ENCODE assay signal across 24 cellular contexts in genomic region chr6:138157986-138158638, GRCh38. TPM values are rescaled to one million over a fixed set of nuclear protein-coding genes. Genes with fewer than 3 reads are reported as not detected.
DNase-seq lines count a peak whose midpoint lies in the region; FAIRE-seq and TF ChIP-seq lines count a peak whose summit lies in the region.
"Had no signal": no experiment of that assay in that cellular context is flagged by ENCODE, and none has a peak within 500 bp of the region (broad histone marks: within the 10 kb centered on the region; RNA-seq: fewer than 3 reads in every experiment).

No MANE protein-coding gene starts in this region.

- H3K4me1 ChIP-seq in uterus (no peaks in the 10 kb centered on the region), kidney (ENCODE audit: control insufficient read depth in 1 of 2, insufficient read depth in 1 of 2, low read depth in 1 of 2, low read length in 2 of 2) (peaks cover 0 to 7% of the 10 kb centered on the region in 2 donors)
- H3K4me1 ChIP-seq: prostate gland had no signal

- no peaks in the 10 kb centered on the region for H3K36me3 ChIP-seq in MG63
- H3K36me3 ChIP-seq in uterus, result no peaks in the 10 kb centered on the region
- H3K36me3 ChIP-seq in kidney (ENCODE audit: control insufficient read depth in 1 of 2, insufficient read depth in 2 of 2, low read length in 2 of 2), result no peaks in the 10 kb centered on the region
- H3K36me3 ChIP-seq: left ventricle myocardium inferior, prostate gland, thyroid gland had no signal

- intact Hi-C loops in uterus (cut with DNase I; ENCODE audit: low total_unique reads), result no loop called here
- intact Hi-C loops in kidney (cut with DNase I), result no loop called here

- no peaks in the 10 kb centered on the region for H3K27me3 ChIP-seq in MG63
- H3K27me3 ChIP-seq in uterus, result peaks cover 0 to 7% of the 10 kb centered on the region in 2 donors
- H3K27me3 ChIP-seq: thyroid gland had no signal

- no peaks in the 10 kb centered on the region; the same call in 1 of the 2 replicates for H3K9me3 ChIP-seq in MG63
- no peaks in the 10 kb centered on the region for H3K9me3 ChIP-seq in uterus
- H3K9me3 ChIP-seq in kidney (ENCODE audit: control insufficient read depth in 1 of 2, low read length in 2 of 2), result peaks cover 5 to 6% of the 10 kb centered on the region in 2 donors
- H3K9me3 ChIP-seq: mucosa of descending colon, prostate gland, thyroid gland had no signal

- no peak for FAIRE-seq in kidney (lab: Jason Lieb, UNC)

- no peak overlapping the region for H3K4me3 ChIP-seq in MG63
- no peak overlapping the region for H3K4me3 ChIP-seq in uterus
- H3K4me3 ChIP-seq in kidney (ENCODE audit: low read length in 2 of 2), result no peak overlapping the region
- H3K4me3 ChIP-seq: left ventricle myocardium inferior, mucosa of descending colon, prostate gland, thyroid gland had no signal

- DNase-seq in DMS53 treated with DMSO at 0.1 percent for 48 hours (lab: John Stamatoyannopoulos, UW; ENCODE audit: unreplicated experiment) (peak; percentile 55), MG63 (peak; percentile 3), cerebellar cortex (ENCODE audit: low spot score) (peak; percentile 78), lung microvascular endothelial cell (ENCODE audit: low read depth in 2 of 2) (peak; percentile 29 to 43), uterus (no peak), GM20000 (ENCODE audit: low spot score) (no peak), kidney (no peak)
- DNase-seq in stimulated activated CD4-positive, alpha-beta T cell treated with anti-CD3 and anti-CD28 coated beads, Interleukin-12 subunit alpha, Interleukin-12 subunit beta, amount 100 ng/mL, for 4 hours, result no peak
- DNase-seq: activated B cell treated with CpG ODN at 0.5 μM for 24 hours; activated CD4-positive, alpha-beta T cell treated with anti-CD3 and anti-CD28 coated beads, Interleukin-2, amount 50 U/mL, for 48 hours; activated gamma-delta T cell; activated T-cell treated with anti-CD3 and anti-CD28 coated beads for 4 hours; amniotic stem cell; CD4-positive, CD25-positive, alpha-beta regulatory T cell; DMS79; effector CD4-positive, alpha-beta T cell; H7; left ventricle myocardium inferior; mucosa of descending colon; NCI-H510A treated with DMSO at 0.1 percent for 48 hours; stimulated activated CD4-positive, alpha-beta T cell treated with anti-CD3 and anti-CD28 coated beads, Interleukin-1b, Interleukin-23, amount 100 ng/mL, for 48 hours; T-helper 9 cell had no signal

- no peak for TF ChIP-seq POLR2A in uterus (IDR thresholded peaks at IDR 0.05)

- no peak overlapping the region for H3K27ac ChIP-seq in uterus
- no peak overlapping the region for H3K27ac ChIP-seq in kidney (ENCODE audit: low read depth in 2 of 2, low read length in 2 of 2)
- H3K27ac ChIP-seq: left ventricle myocardium inferior, prostate gland, thyroid gland had no signal

- no peak for TF ChIP-seq CTCF in uterus (IDR thresholded peaks at IDR 0.05)
- TF ChIP-seq CTCF in GM20000 (IDR thresholded peaks at IDR 0.05; ENCODE audit: extremely low read depth, missing control alignments), result no peak
- no peak for TF ChIP-seq CTCF in kidney (IDR thresholded peaks at IDR 0.05; ENCODE audit: borderline replicate concordance, extremely low read depth, insufficient read depth)

- H3K9ac ChIP-seq in kidney (ENCODE audit: low read length in 2 of 2), result no peak overlapping the region

RNA-seq across cellular contexts. Expression of gene ARFGEF3, which starts 3.6 kb away (rescaled TPM):
- 3.7 and 5.1 TPM in 2 replicates for total RNA-seq in MG63 (2014; rRNA removed; shearing (Covaris generic); ENCODE audit: low replicate concordance)
- total RNA-seq in lung microvascular endothelial cell (1.8 and 2.0 TPM in 2 replicates), uterus (1 to 10 TPM in 3 of 4 donors, under 1 TPM in 1; 0.88 to 5.8 (median 2.4) TPM), kidney (7.8 TPM)
- polyA plus RNA-seq in kidney (ENCODE audit: insufficient read depth, low read depth, low replicate concordance), result 1.2 TPM
- total RNA-seq: CD4-positive, CD25-positive, alpha-beta regulatory T cell had no signal
- polyA plus RNA-seq: CD4-positive, CD25-positive, alpha-beta regulatory T cell had no signal

RNA-seq across cellular contexts. Expression of gene PERP, which starts 50.9 kb away (rescaled TPM):
- 38.7 and 43.6 TPM in 2 replicates for total RNA-seq in MG63 (2014; rRNA removed; shearing (Covaris generic); ENCODE audit: low replicate concordance)
- total RNA-seq in lung microvascular endothelial cell, result 21.6 and 24.0 TPM in 2 replicates
- total RNA-seq in uterus, result 10 to 100 TPM in 3 of 4 donors, 1 to 10 TPM in 1; 9.2 to 18.4 (median 14.8) TPM
- total RNA-seq in kidney, result 48.1 TPM
- polyA plus RNA-seq in kidney (ENCODE audit: insufficient read depth, low read depth, low replicate concordance), result 24.8 TPM

Comparison
In these comparisons a context has a peak if more than half of its experiments do, and no peak if none do; other contexts are left out.
1. DNase-seq: peak in DMS53 treated with DMSO at 0.1 percent for 48 hours (single experiment), MG63 (single experiment), cerebellar cortex (single experiment) and lung microvascular endothelial cell (2 of 2); none in uterus (0 of 2), GM20000 (single experiment), kidney (single experiment) and stimulated activated CD4-positive, alpha-beta T cell treated with anti-CD3 and anti-CD28 coated beads, Interleukin-12 subunit alpha, Interleukin-12 subunit beta, amount 100 ng/mL, for 4 hours (single experiment).